ENCODE assay signal across 8 cellular contexts in the genomic region with DNA sequence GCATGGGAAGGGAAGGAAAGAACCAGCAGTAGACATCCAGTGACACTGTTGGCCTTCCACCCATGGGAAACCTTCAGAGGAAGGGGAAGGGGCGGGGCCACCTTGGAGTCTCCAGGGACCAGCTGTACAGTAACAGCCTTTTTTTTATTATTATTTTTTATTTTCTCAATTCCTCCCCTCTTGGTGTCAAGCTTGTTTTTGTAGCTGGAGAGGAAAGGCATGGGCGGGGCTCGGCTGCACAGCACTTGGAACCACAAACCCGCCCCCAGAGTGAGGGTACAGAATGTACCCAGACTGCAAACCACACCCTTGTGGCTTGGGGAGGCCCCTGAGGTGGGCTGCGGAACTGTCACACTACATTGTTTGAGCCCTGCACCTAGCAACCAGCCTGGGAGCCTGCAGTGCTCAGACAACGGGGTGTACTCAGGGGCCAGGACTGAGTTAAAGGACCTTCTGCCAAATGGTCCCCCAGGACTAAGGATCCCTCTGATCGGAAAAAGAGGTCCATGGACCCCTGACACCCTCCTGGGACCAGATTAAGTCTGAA. TPM values are rescaled to one million over a fixed set of nuclear protein-coding genes. Genes with fewer than 3 reads are reported as not detected.
DNase-seq lines count a peak whose midpoint lies in the region; ATAC-seq lines count a peak whose summit lies in the region.

No MANE protein-coding gene starts in this region.

- DNase-seq in CD1c-positive myeloid dendritic cell (ENCODE audit: extremely low spot score) = peak; percentile 90
- DNase-seq in HUDEP-2 (lab: John Stamatoyannopoulos, UW; ENCODE audit: unreplicated experiment in 76 of 76) = peak in 75 of 76 experiments; percentile 4 to 92 (median 82)
- DNase-seq in activated CD4-positive, CD25-positive, alpha-beta regulatory T cell treated with anti-CD3 and anti-CD28 coated beads, Interleukin-2, amount 50 U/mL, for 16 hours (ENCODE audit: low read depth, low spot score) = peak; percentile 78
- peak in 5 of 61 donors; percentile 0 to 11 (median 5) for DNase-seq in caudate nucleus (lab: John Stamatoyannopoulos, UW)
- DNase-seq in myocyte (ENCODE audit: low read depth) = peak; percentile 75
- peak; percentile 82 to 97 (median 89) for DNase-seq in stimulated activated naive CD4-positive, alpha-beta T cell (lab: John Stamatoyannopoulos, UW)
- DNase-seq in pons (ENCODE audit: low spot score) = no peak

- peak overlapping the region; percentile 66 for H3K27ac ChIP-seq in caudate nucleus (ENCODE audit: low read depth, low read length)

- peak; percentile 87 for ATAC-seq in GM21423 (IDR thresholded peaks at IDR 0.05; ENCODE audit: unreplicated experiment)

RNA-seq across cellular contexts. Expression of gene PRPS1, which starts 45.7 kb away (rescaled TPM):
- total RNA-seq in myocyte = 51.6 and 58.5 TPM in 2 replicates
- 69.0 TPM for polyA plus RNA-seq in myocyte (2012)
